Comparison of ENCODE assay signal across 31 cellular contexts in genomic region chr16:86213427-86214205, GRCh38.
DNase-seq lines count a peak whose midpoint lies in the region; ATAC-seq and TF ChIP-seq lines count a peak whose summit lies in the region.
"Had no signal": no experiment of that assay in that cellular context is flagged by ENCODE, and none has a peak within 500 bp of the region (broad histone marks: within the 10 kb centered on the region; RNA-seq: fewer than 3 reads in every experiment).

No MANE protein-coding gene starts in this region.

- H3K9me3 ChIP-seq in left ventricle myocardium inferior (replicated peaks) (no peaks in the 10 kb centered on the region), right atrium auricular region (no peaks in the 10 kb centered on the region), sigmoid colon (no peaks in the 10 kb centered on the region), PC-3 (ENCODE audit: low read length) (no peaks in the 10 kb centered on the region)
- H3K9me3 ChIP-seq: psoas muscle had no signal

- H3K27ac Mint-ChIP-seq in chondrocyte (ENCODE audit: unreplicated experiment) = no peak overlapping the region
- peak overlapping the region in 5 of 6 donors; percentile 91 to 98 (median 96) for H3K27ac Mint-ChIP-seq in naive B cell
- H3K27ac Mint-ChIP-seq: activated CD4-positive, alpha-beta T cell treated with anti-CD3 and anti-CD28 coated beads, Interleukin-2, amount 10 ng/mL, durations not matched to agents 7 days and 5 days; activated naive CD8-positive, alpha-beta T cell treated with anti-CD3 and anti-CD28 coated beads, Interleukin-2, amount 50 U/mL, for 24 hours; activated T-cell treated with anti-CD3 and anti-CD28 coated beads, Interleukin-2, amount 50 U/mL, for 24 hours; CD4-positive, alpha-beta T cell; effector memory CD8-positive, alpha-beta T cell; HFFc6; stimulated activated effector memory CD8-positive, alpha-beta T cell treated with anti-CD3 and anti-CD28 coated beads, Interleukin-12 subunit alpha, Interleukin-12 subunit beta, amount 100 ng/mL, for 72 hours; T-cell; type B pancreatic cell; WTC11 had no signal

- H3K9me3 Mint-ChIP-seq in chondrocyte (ENCODE audit: low read depth) (peaks cover 5% of the 10 kb centered on the region), naive B cell (peaks cover 9 to 19% (median 13%) of the 10 kb centered on the region in 7 donors)
- H3K9me3 Mint-ChIP-seq: activated T-cell treated with anti-CD3 and anti-CD28 coated beads, Interleukin-2, amount 50 U/mL, for 24 hours; HFFc6 had no signal

- H4K20me1 ChIP-seq in PC-3 (ENCODE audit: low read length) = no peaks in the 10 kb centered on the region

- H3K36me3 ChIP-seq in left ventricle myocardium inferior (no peaks in the 10 kb centered on the region), right atrium auricular region (no peaks in the 10 kb centered on the region), sigmoid colon (no peaks in the 10 kb centered on the region), PC-3 (ENCODE audit: low read depth, low read length) (no peaks in the 10 kb centered on the region)
- H3K36me3 ChIP-seq: heart left ventricle, left lung had no signal

- no peak overlapping the region for H3K4me3 Mint-ChIP-seq in chondrocyte (ENCODE audit: unreplicated experiment)
- peak overlapping the region; percentile 7 to 78 (median 52) for H3K4me3 Mint-ChIP-seq in naive B cell
- H3K4me3 Mint-ChIP-seq: activated CD4-positive, alpha-beta T cell treated with anti-CD3 and anti-CD28 coated beads, Interleukin-2, amount 10 ng/mL, durations not matched to agents 7 days and 5 days; activated naive CD8-positive, alpha-beta T cell treated with anti-CD3 and anti-CD28 coated beads, Interleukin-2, amount 50 U/mL, for 24 hours; activated T-cell treated with anti-CD3 and anti-CD28 coated beads, Interleukin-2, amount 50 U/mL, for 24 hours; CD4-positive, alpha-beta T cell; effector memory CD8-positive, alpha-beta T cell; HFFc6; naive thymus-derived CD8-positive, alpha-beta T cell; stimulated activated effector memory CD8-positive, alpha-beta T cell treated with anti-CD3 and anti-CD28 coated beads, Interleukin-12 subunit alpha, Interleukin-12 subunit beta, amount 100 ng/mL, for 72 hours; T-cell; type B pancreatic cell; WTC11 had no signal

- H3K4me1 Mint-ChIP-seq in chondrocyte (ENCODE audit: low read depth) = no peaks in the 10 kb centered on the region
- H3K4me1 Mint-ChIP-seq in naive B cell = peaks cover 22 to 62% (median 34%) of the 10 kb centered on the region in 3 donors
- H3K4me1 Mint-ChIP-seq: activated naive CD8-positive, alpha-beta T cell treated with anti-CD3 and anti-CD28 coated beads, Interleukin-2, amount 50 U/mL, for 24 hours had no signal

- peaks cover 17% of the 10 kb centered on the region for H3K4me1 ChIP-seq in left ventricle myocardium inferior
- no peaks in the 10 kb centered on the region for H3K4me1 ChIP-seq in right atrium auricular region
- H3K4me1 ChIP-seq in sigmoid colon = peaks cover 0 to 9% (median 8%) of the 10 kb centered on the region in 4 donors
- H3K4me1 ChIP-seq in PC-3 (ENCODE audit: insufficient read depth, low read length) = no peaks in the 10 kb centered on the region
- H3K4me1 ChIP-seq: psoas muscle had no signal

- H3K27ac ChIP-seq in left ventricle myocardium inferior (replicated peaks) (peak overlapping the region; percentile 58), right atrium auricular region (no peak overlapping the region), sigmoid colon (peak overlapping the region in 1 of 4 donors; percentile 50), PC-3 (ENCODE audit: low read length) (no peak overlapping the region)
- H3K27ac ChIP-seq: GM23248, psoas muscle had no signal

- H3K79me2 ChIP-seq in PC-3 (ENCODE audit: low read length) = no peaks in the 10 kb centered on the region

- WGBS in sigmoid colon, 2 donors = 57 to 65% methylated on average over 12 of the region's 12 CpGs

- ATAC-seq in naive B cell (ENCODE audit: low read depth in 2 of 2) = peak; percentile 56 to 59
- no peak for ATAC-seq in PC-3
- ATAC-seq: activated naive CD8-positive, alpha-beta T cell treated with anti-CD3 and anti-CD28 coated beads, Interleukin-2, amount 50 U/mL, for 24 hours; effector memory CD8-positive, alpha-beta T cell; naive thymus-derived CD8-positive, alpha-beta T cell; psoas muscle; stimulated activated effector memory CD8-positive, alpha-beta T cell treated with anti-CD3 and anti-CD28 coated beads, Interleukin-12 subunit alpha, Interleukin-12 subunit beta, amount 100 ng/mL, for 72 hours; WTC11 had no signal

- POLR2A ChIA-PET in PC-3 (lab: Charles Lee; ENCODE audit: unreplicated experiment) = no interaction called here

- H3K9ac ChIP-seq in PC-3 (ENCODE audit: low read length) = no peak overlapping the region
- H3K9ac ChIP-seq: GM23248 had no signal

- TF ChIP-seq POLR2A in sigmoid colon (IDR thresholded peaks at IDR 0.05) = no peak

- H3K4me3 ChIP-seq in left ventricle myocardium inferior (no peak overlapping the region), right atrium auricular region (no peak overlapping the region), sigmoid colon (no peak overlapping the region), PC-3 (ENCODE audit: low read length) (no peak overlapping the region)
- H3K4me3 ChIP-seq: GM23248, heart left ventricle, left lung, psoas muscle had no signal

- TF ChIP-seq EP300 in sigmoid colon (IDR thresholded peaks at IDR 0.05) = no peak

- H3F3A ChIP-seq in PC-3 (ENCODE audit: low read length, unreplicated experiment) = no peaks in the 10 kb centered on the region

- no peaks in the 10 kb centered on the region for H3K9me2 ChIP-seq in PC-3 (replicated peaks; ENCODE audit: low read length)

- no peak for TF ChIP-seq CTCF in left ventricle myocardium inferior (IDR thresholded peaks at IDR 0.05; ENCODE audit: borderline replicate concordance)
- no peak for TF ChIP-seq CTCF in right atrium auricular region (IDR thresholded peaks at IDR 0.05)
- TF ChIP-seq CTCF in chondrocyte (IDR thresholded peaks at IDR 0.05) = no peak
- TF ChIP-seq CTCF in sigmoid colon (IDR thresholded peaks at IDR 0.05) = no peak
- TF ChIP-seq CTCF in PC-3 (conservative IDR thresholded peaks at IDR 0.05; ENCODE audit: low read depth, low read length) = no peak

- intact Hi-C loops in left ventricle myocardium inferior (cut with micrococcal nuclease) = no loop called here
- intact Hi-C loops in sigmoid colon (cut with DNase I) = no loop called here
- intact Hi-C loops in PC-3 (cut with micrococcal nuclease) = no loop called here

- H3K36me3 Mint-ChIP-seq in chondrocyte (ENCODE audit: low read depth) (no peaks in the 10 kb centered on the region), naive B cell (peaks cover 0 to 12% of the 10 kb centered on the region in 2 donors)
- H3K36me3 Mint-ChIP-seq: stimulated activated effector memory CD8-positive, alpha-beta T cell treated with anti-CD3 and anti-CD28 coated beads, Interleukin-12 subunit alpha, Interleukin-12 subunit beta, amount 100 ng/mL, for 72 hours; T-cell; type B pancreatic cell had no signal

- peaks cover 17% of the 10 kb centered on the region for H3K27me3 Mint-ChIP-seq in chondrocyte (ENCODE audit: low read depth)
- peaks cover 0 to 9% (median 0%) of the 10 kb centered on the region in 3 donors for H3K27me3 Mint-ChIP-seq in naive B cell
- H3K27me3 Mint-ChIP-seq: activated CD4-positive, alpha-beta T cell treated with anti-CD3 and anti-CD28 coated beads, Interleukin-2, amount 10 ng/mL, durations not matched to agents 7 days and 5 days had no signal

- H3K4me2 ChIP-seq in PC-3 (ENCODE audit: low read length) = no peak overlapping the region

- DNase-seq in left ventricle myocardium inferior = no peak
- DNase-seq in right atrium auricular region (ENCODE audit: low spot score) = no peak
- peak; percentile 37 for DNase-seq in chondrocyte (ENCODE audit: low spot score)
- no peak for DNase-seq in naive B cell
- no peak for DNase-seq in sigmoid colon
- no peak for DNase-seq in SW 1271 (lab: John Stamatoyannopoulos, UW)
- no peak for DNase-seq in DMS114 treated with DMSO at 0.1 percent for 48 hours (lab: John Stamatoyannopoulos, UW; ENCODE audit: unreplicated experiment)
- no peak for DNase-seq in PC-3
- DNase-seq: activated CD4-positive, alpha-beta T cell treated with anti-CD3 and anti-CD28 coated beads, Interleukin-2, amount 10 ng/mL, durations not matched to agents 7 days and 5 days; activated gamma-delta T cell treated with Interleukin-2 at 50 U/mL for 16 hours; activated naive CD8-positive, alpha-beta T cell treated with anti-CD3 and anti-CD28 coated beads, Interleukin-2, amount 50 U/mL, for 24 hours; activated T-cell treated with anti-CD3 and anti-CD28 coated beads, Interleukin-2, amount 50 U/mL, for 24 hours; CD4-positive, alpha-beta T cell; cortex of kidney; effector memory CD8-positive, alpha-beta T cell; foreskin fibroblast; GM23248; heart left ventricle; HFFc6; islet precursor cell; left lung; naive thymus-derived CD8-positive, alpha-beta T cell; NCI-H1436; NCI-H2081; NCI-H2227 treated with DMSO at 0.1 percent for 48 hours; NCI-H69; psoas muscle; T-cell had no signal

- no TSS peak for BruUV-seq in PC-3 (replicated peaks; lab: Mats Ljungman, UMichigan)

- peaks cover 35% of the 10 kb centered on the region for H3K27me3 ChIP-seq in left ventricle myocardium inferior (ENCODE audit: low read depth)
- H3K27me3 ChIP-seq in right atrium auricular region = no peaks in the 10 kb centered on the region
- no peaks in the 10 kb centered on the region for H3K27me3 ChIP-seq in sigmoid colon
- peaks cover 59% of the 10 kb centered on the region for H3K27me3 ChIP-seq in PC-3 (ENCODE audit: low read length)

- CTCF ChIA-PET in PC-3 (lab: Charles Lee) = no interaction called here

- no peak overlapping the region for H2AFZ ChIP-seq in PC-3 (ENCODE audit: low read length)
- H2AFZ ChIP-seq: GM23248 had no signal
